Comparison of ENCODE assay signal across 8 cellular contexts in genomic region chr1:27322569-27323116, GRCh38. TPM values are rescaled to one million over a fixed set of nuclear protein-coding genes. Genes with fewer than 3 reads are reported as not detected.
DNase-seq lines count a peak whose midpoint lies in the region; ATAC-seq, FAIRE-seq and TF ChIP-seq lines count a peak whose summit lies in the region.

No MANE protein-coding gene starts in this region.

- peaks cover 22% of the 10 kb centered on the region for H3K79me1 ChIP-seq in mesendoderm (ENCODE audit: low read length)

- DNase-seq in GM12878 (ENCODE audit: low read depth, low spot score) (no peak), mesendoderm (no peak), H54 (ENCODE audit: insufficient read length, low spot score) (no peak), NCI-H1092 treated with DMSO at 0.1 percent for 48 hours (lab: John Stamatoyannopoulos, UW) (no peak)

- no peaks in the 10 kb centered on the region for H4K20me1 ChIP-seq in GM12878 (ENCODE audit: control insufficient read depth, insufficient read depth)

- peaks cover 44% of the 10 kb centered on the region for H3K79me2 ChIP-seq in GM12878 (ENCODE audit: control insufficient read depth, insufficient read depth, low read length)
- peaks cover 32% of the 10 kb centered on the region for H3K79me2 ChIP-seq in mesendoderm (ENCODE audit: control insufficient read depth, insufficient read depth, low read length)

- ATAC-seq in HG02973 (IDR thresholded peaks at IDR 0.05; ENCODE audit: unreplicated experiment) = peak; percentile 3
- ATAC-seq in GM12878 = no peak
- ATAC-seq in GM21526 (IDR thresholded peaks at IDR 0.05; ENCODE audit: low FRiP score, unreplicated experiment) = no peak
- no peak for ATAC-seq in GM19455 (IDR thresholded peaks at IDR 0.05; ENCODE audit: unreplicated experiment)

- CTCF ChIA-PET in GM12878 (lab: Yijun Ruan, JAX) = interaction anchor here (0.6 to 2.5 kb wide), 12 partner anchors 10 to 284 kb away, joined by 3 to 22 read pairs (median 4); partner anchors contain the start of genes AHDC1 and SYTL1

- H3K9me3 ChIP-seq in GM12878 (replicated peaks; ENCODE audit: control insufficient read depth, insufficient read depth, low read length) = no peaks in the 10 kb centered on the region

- H3K18ac ChIP-seq in mesendoderm (ENCODE audit: low read length) = peak overlapping the region; percentile 21

- BruUV-seq in GM12878 (replicated peaks; lab: Mats Ljungman, UMichigan) = TSS peak; percentile 67

- H3K9ac ChIP-seq in GM12878 (ENCODE audit: control insufficient read depth, insufficient read depth, low read length) (peak overlapping the region; percentile 96), mesendoderm (ENCODE audit: low read length) (peak overlapping the region; percentile 87)

- RAD21 ChIA-PET in GM12878 (lab: Charles Lee; ENCODE audit: unreplicated experiment) = interaction anchor here (1.5 to 2.1 kb wide), 2 partner anchors 10 to 35 kb away, joined by 4 read pairs; no protein-coding TSS in a partner anchor

- no peak overlapping the region for H2AK5ac ChIP-seq in mesendoderm (ENCODE audit: low read length)

- peak overlapping the region; percentile 77 for H3K4me2 ChIP-seq in GM12878 (ENCODE audit: control insufficient read depth, insufficient read depth)
- peak overlapping the region; percentile 73 for H3K4me2 ChIP-seq in mesendoderm (ENCODE audit: low read length)

- TF ChIP-seq POLR2A in GM12878 (IDR thresholded peaks at IDR 0.05; ENCODE audit: low read depth, low read length) (no peak), H54 (IDR thresholded peaks at IDR 0.05; ENCODE audit: low read depth, low read length) (no peak)

- no peak overlapping the region for H4K8ac ChIP-seq in mesendoderm (ENCODE audit: low read depth, low read length)

- H3K27ac ChIP-seq in 22Rv1 (peak overlapping the region; percentile 88), GM12878 (ENCODE audit: control insufficient read depth, insufficient read depth) (peak overlapping the region; percentile 96), mesendoderm (ENCODE audit: low read depth, low read length) (no peak overlapping the region)

- no peaks in the 10 kb centered on the region for H3K27me3 ChIP-seq in GM12878 (replicated peaks in 1 of 2; ENCODE audit: control insufficient read depth in 2 of 2, insufficient read depth in 2 of 2, low read length in 1 of 2)
- no peaks in the 10 kb centered on the region for H3K27me3 ChIP-seq in mesendoderm (ENCODE audit: insufficient read depth, low read length, poor library complexity)

- SMC1A ChIA-PET in GM12878 (lab: Charles Lee; ENCODE audit: uncharacterized antibody, unreplicated experiment) = interaction anchor here (0.5 to 1.9 kb wide), 4 partner anchors 10 to 347 kb away, joined by 3 to 8 read pairs (median 5); no protein-coding TSS in a partner anchor

- in situ Hi-C loops in GM12878 (cut with MboI) = no loop called here

- peak overlapping the region; percentile 86 for H2AFZ ChIP-seq in GM12878 (ENCODE audit: control insufficient read depth, low read depth, low read length)

- H3K56ac ChIP-seq in mesendoderm (ENCODE audit: low read length) = peak overlapping the region; percentile 95

- no peak overlapping the region for H3K4ac ChIP-seq in mesendoderm (ENCODE audit: low read depth, low read length)

- H3K4me3 ChIP-seq in GM12878 = peak overlapping the region; percentile 95
- peak overlapping the region; percentile 89 for H3K4me3 ChIP-seq in mesendoderm (ENCODE audit: low read length)

- H3K4me1 ChIP-seq in GM12878 (ENCODE audit: control insufficient read depth, insufficient read depth, low read length) = no peaks in the 10 kb centered on the region
- peaks cover 4% of the 10 kb centered on the region for H3K4me1 ChIP-seq in mesendoderm (ENCODE audit: control insufficient read depth, low read depth, low read length)

- H2BK5ac ChIP-seq in mesendoderm (ENCODE audit: low read length) = peak overlapping the region; percentile 17

- POLR2A ChIA-PET in GM12878 (lab: Charles Lee) = interaction anchor here (0.6 to 1.4 kb wide), 6 partner anchors 10 to 1474 kb away, joined by 3 to 6 read pairs (median 5); partner anchors contain the start of gene SYTL1

- H2BK120ac ChIP-seq in mesendoderm (ENCODE audit: low read depth, low read length) = no peak overlapping the region

- H4K5ac ChIP-seq in mesendoderm (ENCODE audit: low read length) = peak overlapping the region; percentile 23

- WGBS in GM12878 (ENCODE audit: insufficient coverage, insufficient replicate concordance, low lambda C conversion rate, missing lambda C conversion rate) = under 1% methylated on average over 9 of the region's 9 CpGs
- WGBS in mesendoderm (ENCODE audit: extremely low coverage, insufficient coverage, low lambda C conversion rate) = no CpG with 5 or more reads among the region's 9 CpGs

- no peak for TF ChIP-seq CTCF in 22Rv1 (IDR thresholded peaks at IDR 0.05)
- no peak for TF ChIP-seq CTCF in GM12878 (IDR thresholded peaks at IDR 0.05 in 2 of 3, conservative IDR thresholded peaks at IDR 0.05 in 1 of 3; ENCODE audit: control insufficient read depth in 2 of 3, extremely low read depth in 1 of 3, insufficient read depth in 1 of 3, low read depth in 3 of 3, low read length in 3 of 3)

- H3K36me3 ChIP-seq in GM12878 (ENCODE audit: control insufficient read depth in 2 of 2, insufficient read depth in 2 of 2, low read length in 1 of 2) = peaks cover 6 to 17% of the 10 kb centered on the region in 2 experiments
- peaks cover 3% of the 10 kb centered on the region for H3K36me3 ChIP-seq in mesendoderm (ENCODE audit: control insufficient read depth, insufficient read depth, low read length)

- FAIRE-seq in GM12878 (lab: Jason Lieb, UNC) (no peak), H54 (lab: Jason Lieb, UNC) (no peak)

- TF ChIP-seq RAD21 in GM12878 (IDR thresholded peaks at IDR 0.05; ENCODE audit: insufficient read depth, low read depth, low read length) = no peak

- peak overlapping the region; percentile 52 for H3K23ac ChIP-seq in mesendoderm (ENCODE audit: low read length)

- H2BK15ac ChIP-seq in mesendoderm (replicated peaks; ENCODE audit: low read depth) = no peak overlapping the region

- intact Hi-C loops in GM12878 (cut with micrococcal nuclease; ENCODE audit: unreplicated experiment) = loop anchor here (5.0 to 10.0 kb wide), 2 partner anchors 45 to 342 kb away; partner anchors contain the start of gene MAP3K6

- no peak for TF ChIP-seq EP300 in GM12878 (IDR thresholded peaks at IDR 0.05; ENCODE audit: borderline replicate concordance in 1 of 2, control insufficient read depth in 1 of 2, low read depth in 2 of 2, low read length in 2 of 2)

RNA-seq across cellular contexts. Expression of gene TMEM222, which starts 0.7 kb away (rescaled TPM):
- total RNA-seq in GM12878 (2013; cell fraction: nucleolus; rRNA removed) = 23.2 and 27.7 TPM in 2 replicates
- 29.1 and 38.0 TPM in 2 replicates for total RNA-seq in GM12878 (2014; rRNA removed)
- 22.5 and 23.9 TPM in 2 replicates for total RNA-seq in GM12878 (2014; rRNA removed; fragmentation: Illumina TruSeq; extraction: Trizol)
- 39.3 TPM in 2 replicates for total RNA-seq in GM12878 (2021)
- 18.6 TPM for polyA plus RNA-seq in GM12878 (2011; ENCODE audit: low read depth)
- polyA plus RNA-seq in GM12878 (2011; rRNA removed) = 12.5 and 27.5 TPM in 2 replicates
- 39.1 and 56.9 TPM in 2 replicates for polyA plus RNA-seq in GM12878 (2011; cell fraction: cytosol; rRNA removed)
- 91.8 and 102 TPM in 2 replicates for polyA plus RNA-seq in GM12878 (2011; cell fraction: nucleus; rRNA removed)
- polyA plus RNA-seq in GM12878 (2012) = 26.1 and 32.9 TPM in 2 replicates
- 11.4 and 32.9 TPM in 2 replicates for polyA plus RNA-seq in GM12878 (2014; fragmentation: Illumina TruSeq; extraction: Trizol)
- polyA plus RNA-seq in GM12878 (2014; fragmentation: Nextera tagmentation; extraction: Ambion mirVana) = 1 to 10 TPM; 3.8 to 7.8 TPM
- 43.5 and 53.2 TPM in 2 replicates for polyA plus RNA-seq in GM12878 (2014; rRNA removed)
- 10 to 100 TPM; 41.1 to 42.4 TPM for polyA plus RNA-seq in GM12878 (2016; fragmentation: Nextera tagmentation; extraction: Ambion mirVana)
- polyA minus RNA-seq in GM12878 (2011; rRNA and poly(A)+ RNA removed) = 35.2 and 41.6 TPM in 2 replicates
- 9.5 and 17.5 TPM in 2 replicates for polyA minus RNA-seq in GM12878 (2011; cell fraction: cytosol; rRNA and poly(A)+ RNA removed)
- polyA minus RNA-seq in GM12878 (2011; cell fraction: nucleus; rRNA and poly(A)+ RNA removed) = 17.0 and 23.7 TPM in 2 replicates
- 24.3 TPM for polyA plus RNA-seq in mesendoderm (2013, experiment 1 of 2)
- 26.3 TPM for polyA plus RNA-seq in mesendoderm (2013, experiment 2 of 2)

RNA-seq across cellular contexts. Expression of gene SYTL1, which starts 19.2 kb away (rescaled TPM):
- 12.0 and 13.7 TPM in 2 replicates for total RNA-seq in GM12878 (2013; cell fraction: nucleolus; rRNA removed)
- 37.2 and 42.5 TPM in 2 replicates for total RNA-seq in GM12878 (2014; rRNA removed)
- 6.2 and 8.1 TPM in 2 replicates for total RNA-seq in GM12878 (2014; rRNA removed; fragmentation: Illumina TruSeq; extraction: Trizol)
- 37.5 and 38.6 TPM in 2 replicates for total RNA-seq in GM12878 (2021)
- 13.8 TPM for polyA plus RNA-seq in GM12878 (2011; ENCODE audit: low read depth)
- polyA plus RNA-seq in GM12878 (2011; rRNA removed) = 1.5 and 2.7 TPM in 2 replicates
- 4.7 and 7.5 TPM in 2 replicates for polyA plus RNA-seq in GM12878 (2011; cell fraction: cytosol; rRNA removed)
- 55.7 and 74.6 TPM in 2 replicates for polyA plus RNA-seq in GM12878 (2011; cell fraction: nucleus; rRNA removed)
- 31.4 and 46.3 TPM in 2 replicates for polyA plus RNA-seq in GM12878 (2012)
- polyA plus RNA-seq in GM12878 (2014; fragmentation: Illumina TruSeq; extraction: Trizol) = 1.2 and 3.7 TPM in 2 replicates
- polyA plus RNA-seq in GM12878 (2014; fragmentation: Nextera tagmentation; extraction: Ambion mirVana) = 1 to 10 TPM in 1 of 2 experiments, under 1 TPM in 1; 0.72 to 3.5 TPM
- polyA plus RNA-seq in GM12878 (2014; rRNA removed) = 45.6 and 59.4 TPM in 2 replicates
- polyA plus RNA-seq in GM12878 (2016; fragmentation: Nextera tagmentation; extraction: Ambion mirVana) = 10 to 100 TPM; 21.5 to 33.9 TPM
- 3.4 and 3.9 TPM in 2 replicates for polyA minus RNA-seq in GM12878 (2011; rRNA and poly(A)+ RNA removed)
- 1.1 and 1.7 TPM in 2 replicates for polyA minus RNA-seq in GM12878 (2011; cell fraction: cytosol; rRNA and poly(A)+ RNA removed)
- polyA minus RNA-seq in GM12878 (2011; cell fraction: nucleus; rRNA and poly(A)+ RNA removed) = 5.9 and 6.8 TPM in 2 replicates
- 2.5 TPM for polyA plus RNA-seq in mesendoderm (2013, experiment 1 of 2)
- 2.2 TPM for polyA plus RNA-seq in mesendoderm (2013, experiment 2 of 2)

RNA-seq across cellular contexts. Expression of gene MAP3K6, which starts 44.1 kb away (rescaled TPM):
- 3.9 and 6.4 TPM in 2 replicates for total RNA-seq in GM12878 (2013; cell fraction: nucleolus; rRNA removed)
- total RNA-seq in GM12878 (2014; rRNA removed) (1.5 and 3.4 TPM in 2 replicates), GM12878 (2014; rRNA removed; fragmentation: Illumina TruSeq; extraction: Trizol) (0.31 and 0.83 TPM in 2 replicates), GM12878 (2021) (1.6 and 2.5 TPM in 2 replicates)
- 0.71 TPM for polyA plus RNA-seq in GM12878 (2011; ENCODE audit: low read depth)
- polyA plus RNA-seq in GM12878 (2011; rRNA removed) (0.69 and 1.2 TPM in 2 replicates), GM12878 (2014; fragmentation: Illumina TruSeq; extraction: Trizol) (0.03 and 0.37 TPM in 2 replicates), GM12878 (2014; fragmentation: Nextera tagmentation; extraction: Ambion mirVana) (under 1 TPM in 1 of 2 experiments, not detected in 1; 0.15 TPM), GM12878 (2014; rRNA removed) (0.60 and 1.6 TPM in 2 replicates), GM12878 (2016; fragmentation: Nextera tagmentation; extraction: Ambion mirVana) (1 to 10 TPM; 1.3 to 1.5 TPM)
- polyA plus RNA-seq in GM12878 (2011; cell fraction: cytosol; rRNA removed) = 1.5 and 2.2 TPM in 2 replicates
- 9.2 and 13.9 TPM in 2 replicates for polyA plus RNA-seq in GM12878 (2011; cell fraction: nucleus; rRNA removed)
- 2.2 and 2.3 TPM in 2 replicates for polyA plus RNA-seq in GM12878 (2012)
- polyA minus RNA-seq in GM12878 (2011; rRNA and poly(A)+ RNA removed) = 0.59 and 0.67 TPM in 2 replicates
- 0.40 and 2.0 TPM in 2 replicates for polyA minus RNA-seq in GM12878 (2011; cell fraction: cytosol; rRNA and poly(A)+ RNA removed)
- 2.2 and 2.9 TPM in 2 replicates for polyA minus RNA-seq in GM12878 (2011; cell fraction: nucleus; rRNA and poly(A)+ RNA removed)
- 3.7 TPM for polyA plus RNA-seq in mesendoderm (2013, experiment 1 of 2)
- 4.2 TPM for polyA plus RNA-seq in mesendoderm (2013, experiment 2 of 2)

RNA-seq across cellular contexts. Expression of gene FCN3, which starts 52.0 kb away (rescaled TPM):
- total RNA-seq in GM12878 (2013; cell fraction: nucleolus; rRNA removed) = not detected in 2 replicates
- total RNA-seq in GM12878 (2014; rRNA removed) (not detected in 2 replicates), GM12878 (2014; rRNA removed; fragmentation: Illumina TruSeq; extraction: Trizol) (not detected in 2 replicates), GM12878 (2021) (0.28 and 0.32 TPM in 2 replicates)
- not detected for polyA plus RNA-seq in GM12878 (2011; ENCODE audit: low read depth)
- polyA plus RNA-seq in GM12878 (2011; rRNA removed) (not detected in 2 replicates), GM12878 (2014; fragmentation: Illumina TruSeq; extraction: Trizol) (not detected in 2 replicates), GM12878 (2014; fragmentation: Nextera tagmentation; extraction: Ambion mirVana) (not detected), GM12878 (2014; rRNA removed) (not detected in 2 replicates), GM12878 (2016; fragmentation: Nextera tagmentation; extraction: Ambion mirVana) (not detected)
- not detected in 2 replicates for polyA plus RNA-seq in GM12878 (2011; cell fraction: cytosol; rRNA removed)
- polyA plus RNA-seq in GM12878 (2011; cell fraction: nucleus; rRNA removed) = 0.12 TPM in 1 of 2 replicates, not detected in the other
- not detected in 2 replicates for polyA plus RNA-seq in GM12878 (2012)
- polyA minus RNA-seq in GM12878 (2011; rRNA and poly(A)+ RNA removed) = not detected in 2 replicates
- polyA minus RNA-seq in GM12878 (2011; cell fraction: cytosol; rRNA and poly(A)+ RNA removed) = not detected in 2 replicates
- polyA minus RNA-seq in GM12878 (2011; cell fraction: nucleus; rRNA and poly(A)+ RNA removed) = not detected in 2 replicates
- polyA plus RNA-seq in mesendoderm (2013, experiment 1 of 2) = 0.04 TPM
- polyA plus RNA-seq in mesendoderm (2013, experiment 2 of 2) = not detected
